In genomic region chr10:62454696-62455451, GRCh38 we compare ENCODE assay signal across 11 cellular contexts.
A peak's percentile ranks its signal among the peaks of the same experiment; 100 is the strongest.
DNase-seq lines count a peak whose midpoint lies in the region; ATAC-seq, FAIRE-seq and TF ChIP-seq lines count a peak whose summit lies in the region.
"Had no signal": no experiment of that assay in that cellular context is flagged by ENCODE, and none has a peak within 500 bp of the region (broad histone marks: within the 10 kb centered on the region; RNA-seq: fewer than 3 reads in every experiment).

No MANE protein-coding gene starts in this region.

- no peak overlapping the region for H3K27ac ChIP-seq in liver (ENCODE audit: low read depth in 1 of 2, low read length in 2 of 2)
- H3K27ac ChIP-seq in HepG2 (ENCODE audit: extremely low read length, insufficient read depth, low read length) = no peak overlapping the region
- peak overlapping the region; percentile 17 for H3K27ac ChIP-seq in keratinocyte (ENCODE audit: control insufficient read depth, insufficient read depth, low read length)
- H3K27ac ChIP-seq in vagina = peak overlapping the region; percentile 52
- no peak overlapping the region for H3K27ac ChIP-seq in ascending aorta

- no peaks in the 10 kb centered on the region for H4K20me1 ChIP-seq in HepG2 (ENCODE audit: insufficient read depth, low read length)
- no peaks in the 10 kb centered on the region for H4K20me1 ChIP-seq in keratinocyte (ENCODE audit: control insufficient read depth, extremely low read depth, insufficient read depth, low read length)

- H3K79me2 ChIP-seq in HepG2 (ENCODE audit: insufficient read depth, low read length) (no peaks in the 10 kb centered on the region), keratinocyte (ENCODE audit: control insufficient read depth, insufficient read depth, low read length) (no peaks in the 10 kb centered on the region)

- no peaks in the 10 kb centered on the region for H3K9me3 ChIP-seq in liver (ENCODE audit: control insufficient read depth in 4 of 4, low read length in 3 of 4)
- H3K9me3 ChIP-seq in HepG2 (ENCODE audit: low read length) = no peaks in the 10 kb centered on the region
- no peaks in the 10 kb centered on the region for H3K9me3 ChIP-seq in keratinocyte (ENCODE audit: control insufficient read depth, low read depth, low read length)
- H3K9me3 ChIP-seq in vagina = no peaks in the 10 kb centered on the region
- no peaks in the 10 kb centered on the region for H3K9me3 ChIP-seq in ascending aorta
- H3K9me3 ChIP-seq: HAP-1 had no signal

- TF ChIP-seq RAD21 in liver (IDR thresholded peaks at IDR 0.05) (no peak), HepG2 (CRISPR knock-in tag; IDR thresholded peaks at IDR 0.05) (no peak)

- H3K36me3 ChIP-seq in liver (ENCODE audit: control insufficient read depth in 4 of 4, insufficient read depth in 3 of 4, low read depth in 1 of 4, low read length in 3 of 4) = no peaks in the 10 kb centered on the region
- H3K36me3 ChIP-seq in HepG2 (replicated peaks in 1 of 2; ENCODE audit: control insufficient read depth in 1 of 2, insufficient read depth in 2 of 2, low read length in 2 of 2) = no peaks in the 10 kb centered on the region
- no peaks in the 10 kb centered on the region for H3K36me3 ChIP-seq in keratinocyte (ENCODE audit: control insufficient read depth in 2 of 2, extremely low read depth in 1 of 2, insufficient read depth in 2 of 2, low read length in 2 of 2)
- H3K36me3 ChIP-seq in vagina = no peaks in the 10 kb centered on the region
- no peaks in the 10 kb centered on the region for H3K36me3 ChIP-seq in ascending aorta
- H3K36me3 ChIP-seq: HAP-1 had no signal

- TF ChIP-seq EP300 in HepG2 (IDR thresholded peaks at IDR 0.05; ENCODE audit: low read depth in 2 of 2, low read length in 2 of 2) = no peak
- TF ChIP-seq EP300 in HepG2 (CRISPR knock-in tag; IDR thresholded peaks at IDR 0.05; ENCODE audit: borderline replicate concordance) = no peak

- no peak overlapping the region for H3K4me3 ChIP-seq in liver (ENCODE audit: low read depth in 1 of 3, low read length in 3 of 3)
- no peak overlapping the region for H3K4me3 ChIP-seq in HepG2 (replicated peaks in 1 of 3; ENCODE audit: insufficient read depth in 1 of 3, low read depth in 2 of 3, low read length in 3 of 3)
- no peak overlapping the region for H3K4me3 ChIP-seq in keratinocyte (ENCODE audit: control insufficient read depth in 2 of 3, extremely low read depth in 1 of 3, insufficient read depth in 2 of 3, low read depth in 1 of 3, low read length in 3 of 3)
- H3K4me3 ChIP-seq in vagina = no peak overlapping the region
- no peak overlapping the region for H3K4me3 ChIP-seq in ascending aorta
- H3K4me3 ChIP-seq: HAP-1 had no signal

- in situ Hi-C loops in HepG2 (cut with HindIII; ENCODE audit: extremely low pct_ligation_motif_present, low pct_unique_long_range_greater_than_20kb) (no loop called here), T47D (cut with HindIII; ENCODE audit: low pct_unique_long_range_greater_than_20kb, low sequenced_read_pairs) (no loop called here)

- peaks cover 0 to 10% (median 4%) of the 10 kb centered on the region in 4 donors for H3K4me1 ChIP-seq in liver (ENCODE audit: control insufficient read depth in 4 of 4, insufficient read depth in 4 of 4, low read length in 3 of 4)
- H3K4me1 ChIP-seq in HepG2 (ENCODE audit: insufficient read depth, low read length) = no peaks in the 10 kb centered on the region
- peaks cover 29% of the 10 kb centered on the region for H3K4me1 ChIP-seq in keratinocyte (ENCODE audit: control insufficient read depth, extremely low read depth, insufficient read depth, low read length)
- no peaks in the 10 kb centered on the region for H3K4me1 ChIP-seq in vagina
- no peaks in the 10 kb centered on the region for H3K4me1 ChIP-seq in ascending aorta
- H3K4me1 ChIP-seq: HAP-1 had no signal

- FAIRE-seq in HepG2 (lab: Jason Lieb, UNC) (no peak), keratinocyte (lab: Jason Lieb, UNC) (peak; percentile 94)

- ATAC-seq in HepG2 = no peak

- H3K4me2 ChIP-seq in HepG2 (ENCODE audit: low read depth, low read length) (no peak overlapping the region), keratinocyte (ENCODE audit: control insufficient read depth, extremely low read depth, insufficient read depth, low read depth, low read length) (peak overlapping the region; percentile 52)

- no TSS peak for BruUV-seq in HepG2 (replicated peaks; lab: Mats Ljungman, UMichigan)

- dilution Hi-C loops in keratinocyte (cut with MboI; ENCODE audit: extremely low pct_ligation_motif_present, low sequenced_read_pairs) = no loop called here

- CTCF ChIA-PET in HepG2 (lab: Yijun Ruan, JAX; ENCODE audit: low intra/inter-chr PET ratio, low total read pairs) = no interaction called here

- intact Hi-C loops in HepG2 (cut with micrococcal nuclease; ENCODE audit: unreplicated experiment) = no loop called here
- intact Hi-C loops in vagina (cut with DNase I) = no loop called here
- intact Hi-C loops in ascending aorta (cut with DNase I) = no loop called here
- intact Hi-C loops in head of caudate nucleus (cut with DNase I) = no loop called here

- H3K9ac ChIP-seq in liver (ENCODE audit: low read depth in 1 of 2, low read length in 2 of 2) (no peak overlapping the region), HepG2 (ENCODE audit: insufficient read depth, low read depth, low read length) (no peak overlapping the region), keratinocyte (ENCODE audit: control insufficient read depth, extremely low read depth, insufficient read depth, low read length) (no peak overlapping the region)

- 65% methylated on average over 3 of the region's 3 CpGs for WGBS in liver
- 2% methylated on average over 3 of the region's 3 CpGs for WGBS in HepG2 (ENCODE audit: low lambda C conversion rate)

- H3K27me3 ChIP-seq in liver (ENCODE audit: control insufficient read depth in 4 of 4, insufficient read depth in 4 of 4, low read length in 3 of 4) (no peaks in the 10 kb centered on the region), HepG2 (ENCODE audit: control insufficient read depth in 1 of 2, insufficient read depth in 2 of 2, low read length in 2 of 2) (no peaks in the 10 kb centered on the region; a peak in 1 of 5 replicates), keratinocyte (ENCODE audit: control insufficient read depth, extremely low read depth, insufficient read depth, low read length) (no peaks in the 10 kb centered on the region), vagina (no peaks in the 10 kb centered on the region), ascending aorta (no peaks in the 10 kb centered on the region)

- no peak overlapping the region for H2AFZ ChIP-seq in HepG2 (ENCODE audit: low read length)
- H2AFZ ChIP-seq in keratinocyte (ENCODE audit: control insufficient read depth, low read length) = peak overlapping the region; percentile 86

- DNase-seq in HepG2 (ENCODE audit: low spot score) (no peak), T47D (ENCODE audit: low read depth in 1 of 2, low spot score in 1 of 2) (peak; percentile 17 to 76), keratinocyte (ENCODE audit: low read depth, low spot score) (no peak), vagina (ENCODE audit: extremely low spot score in 2 of 2) (no peak), ascending aorta (ENCODE audit: low spot score in 2 of 2) (no peak), DMS53 (lab: John Stamatoyannopoulos, UW) (no peak), head of caudate nucleus (no peak)
- DNase-seq: activated gamma-delta T cell treated with Interleukin-2 at 50 U/mL for 16 hours, NCI-H524 had no signal

- POLR2A ChIA-PET in HepG2 (lab: Yijun Ruan, JAX) = no interaction called here

- no peaks in the 10 kb centered on the region for H3K9me1 ChIP-seq in keratinocyte (ENCODE audit: control insufficient read depth, extremely low read depth, insufficient read depth, low read length)

- TF ChIP-seq POLR2A in HepG2 (IDR thresholded peaks at IDR 0.05; ENCODE audit: insufficient read depth in 1 of 2, low read depth in 2 of 2, low read length in 2 of 2) = no peak
- TF ChIP-seq POLR2A in vagina (IDR thresholded peaks at IDR 0.05) = no peak

- TF ChIP-seq CTCF in liver (IDR thresholded peaks at IDR 0.05; ENCODE audit: low read depth, low read length, missing input control) (no peak), HepG2 (CRISPR knock-in tag; IDR thresholded peaks at IDR 0.05) (no peak), keratinocyte (optimal IDR thresholded peaks at IDR 0.05 in 1 of 3, IDR thresholded peaks at IDR 0.05 in 1 of 3, conservative IDR thresholded peaks at IDR 0.05 in 1 of 3; ENCODE audit: extremely low read depth in 1 of 3, insufficient read depth in 2 of 3, low read length in 3 of 3) (no peak), vagina (IDR thresholded peaks at IDR 0.05) (no peak), ascending aorta (IDR thresholded peaks at IDR 0.05) (no peak)

TF ChIP-seq in liver, 16 proteins besides CTCF, POLR2A, EP300 and RAD21:
- TF ChIP-seq JUND (IDR thresholded peaks at IDR 0.05) = peak in 1 of 2 donors; percentile 10
- peak in 1 of 2 donors; percentile 32 for TF ChIP-seq HNF4A (conservative IDR thresholded peaks at IDR 0.05)
- TF ChIP-seq EGR1 (IDR thresholded peaks at IDR 0.05; ENCODE audit: low read depth in 2 of 2) = no peak
- TF ChIP-seq FOXA1 (IDR thresholded peaks at IDR 0.05) = no peak
- no peak for TF ChIP-seq TAF1 (conservative IDR thresholded peaks at IDR 0.05)
- TF ChIP-seq NR2F2 (IDR thresholded peaks at IDR 0.05) = peak; percentile 10
- TF ChIP-seq RXRA (IDR thresholded peaks at IDR 0.05) = peak in 1 of 2 donors; percentile 53

TF ChIP-seq in HepG2, 621 proteins besides CTCF, POLR2A, EP300 and RAD21 (continues in another document):
- TF ChIP-seq NFKBIZ (CRISPR knock-in tag; IDR thresholded peaks at IDR 0.05) (no peak), ARNT (IDR thresholded peaks at IDR 0.05) (no peak), ATF7 (IDR thresholded peaks at IDR 0.05) (no peak), ATF7 (CRISPR knock-in tag; IDR thresholded peaks at IDR 0.05) (no peak), SMARCE1 (IDR thresholded peaks at IDR 0.05; ENCODE audit: borderline replicate concordance) (no peak), KDM3A (CRISPR knock-in tag; IDR thresholded peaks at IDR 0.05; ENCODE audit: low read depth) (no peak), PHF5A (CRISPR knock-in tag; IDR thresholded peaks at IDR 0.05; ENCODE audit: low read depth, unreplicated experiment) (no peak), GATA4 (IDR thresholded peaks at IDR 0.05; ENCODE audit: borderline replicate concordance, low read depth) (no peak), MAZ (IDR thresholded peaks at IDR 0.05; ENCODE audit: borderline replicate concordance, low read depth, low read length) (no peak), MAZ (CRISPR knock-in tag; IDR thresholded peaks at IDR 0.05; ENCODE audit: low read depth) (no peak)
- TF ChIP-seq, protein P1, sequence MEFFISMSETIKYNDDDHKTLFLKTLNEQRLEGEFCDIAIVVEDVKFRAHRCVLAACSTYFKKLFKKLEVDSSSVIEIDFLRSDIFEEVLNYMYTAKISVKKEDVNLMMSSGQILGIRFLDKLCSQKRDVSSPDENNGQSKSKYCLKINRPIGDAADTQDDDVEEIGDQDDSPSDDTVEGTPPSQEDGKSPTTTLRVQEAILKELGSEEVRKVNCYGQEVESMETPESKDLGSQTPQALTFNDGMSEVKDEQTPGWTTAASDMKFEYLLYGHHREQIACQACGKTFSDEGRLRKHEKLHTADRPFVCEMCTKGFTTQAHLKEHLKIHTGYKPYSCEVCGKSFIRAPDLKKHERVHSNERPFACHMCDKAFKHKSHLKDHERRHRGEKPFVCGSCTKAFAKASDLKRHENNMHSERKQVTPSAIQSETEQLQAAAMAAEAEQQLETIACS (CRISPR knock-in tag; IDR thresholded peaks at IDR 0.05) = no peak

Comparison
In these comparisons a context has a peak if more than half of its experiments do, and no peak if none do; other contexts are left out.
1. H3K27ac ChIP-seq: peak in keratinocyte (single experiment) and vagina (single experiment); none in liver (0 of 2), HepG2 (single experiment) and ascending aorta (0 of 2).
2. DNase-seq: peak in T47D (2 of 2); none in HepG2 (single experiment), keratinocyte (single experiment), vagina (0 of 2), ascending aorta (0 of 2), DMS53 (single experiment) and head of caudate nucleus (0 of 42).